ENCODE assay signal across 2 cellular contexts in genomic region chr14:69154779-69155178, GRCh38.
TF ChIP-seq lines count a peak whose summit lies in the region.

No MANE protein-coding gene starts in this region.

TF ChIP-seq in A549, 52 proteins besides CTCF, POLR2A, EP300 and RAD21 (continued from another document):
- TF ChIP-seq HMGXB4 (CRISPR knock-in tag; IDR thresholded peaks at IDR 0.05; ENCODE audit: borderline replicate concordance) (no peak), HOXB13 (CRISPR knock-in tag; IDR thresholded peaks at IDR 0.05; ENCODE audit: low read depth) (no peak), RCOR1 (IDR thresholded peaks at IDR 0.05; ENCODE audit: low read depth, low read length) (no peak), ATOH8 (CRISPR knock-in tag; IDR thresholded peaks at IDR 0.05; ENCODE audit: low read depth) (no peak), NPAS2 (CRISPR knock-in tag; IDR thresholded peaks at IDR 0.05; ENCODE audit: borderline replicate concordance) (no peak), REST (IDR thresholded peaks at IDR 0.05) (no peak), MYC (IDR thresholded peaks at IDR 0.05; ENCODE audit: borderline replicate concordance, low read length) (no peak), BCL3 (IDR thresholded peaks at IDR 0.05) (no peak), FOXS1 (CRISPR knock-in tag; IDR thresholded peaks at IDR 0.05) (no peak)
- TF ChIP-seq, protein P1, sequence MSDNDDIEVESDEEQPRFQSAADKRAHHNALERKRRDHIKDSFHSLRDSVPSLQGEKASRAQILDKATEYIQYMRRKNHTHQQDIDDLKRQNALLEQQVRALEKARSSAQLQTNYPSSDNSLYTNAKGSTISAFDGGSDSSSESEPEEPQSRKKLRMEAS (IDR thresholded peaks at IDR 0.05) = no peak

TF ChIP-seq in WTC11, 78 proteins besides CTCF, POLR2A, EP300 and RAD21 (continued from another document):
- TF ChIP-seq E2F5 (CRISPR knock-in tag; IDR thresholded peaks at IDR 0.05) (no peak), MYBL2 (CRISPR knock-in tag; IDR thresholded peaks at IDR 0.05) (no peak), NR2C2 (CRISPR knock-in tag; IDR thresholded peaks at IDR 0.05) (no peak)
- TF ChIP-seq, protein P2, sequence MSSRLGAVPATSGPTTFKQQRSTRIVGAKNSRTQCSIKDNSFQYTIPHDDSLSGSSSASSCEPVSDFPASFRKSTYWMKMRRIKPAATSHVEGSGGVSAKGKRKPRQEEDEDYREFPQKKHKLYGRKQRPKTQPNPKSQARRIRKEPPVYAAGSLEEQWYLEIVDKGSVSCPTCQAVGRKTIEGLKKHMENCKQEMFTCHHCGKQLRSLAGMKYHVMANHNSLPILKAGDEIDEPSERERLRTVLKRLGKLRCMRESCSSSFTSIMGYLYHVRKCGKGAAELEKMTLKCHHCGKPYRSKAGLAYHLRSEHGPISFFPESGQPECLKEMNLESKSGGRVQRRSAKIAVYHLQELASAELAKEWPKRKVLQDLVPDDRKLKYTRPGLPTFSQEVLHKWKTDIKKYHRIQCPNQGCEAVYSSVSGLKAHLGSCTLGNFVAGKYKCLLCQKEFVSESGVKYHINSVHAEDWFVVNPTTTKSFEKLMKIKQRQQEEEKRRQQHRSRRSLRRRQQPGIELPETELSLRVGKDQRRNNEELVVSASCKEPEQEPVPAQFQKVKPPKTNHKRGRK (CRISPR knock-in tag; IDR thresholded peaks at IDR 0.05; ENCODE audit: borderline replicate concordance) = no peak
- TF ChIP-seq, protein P3, sequence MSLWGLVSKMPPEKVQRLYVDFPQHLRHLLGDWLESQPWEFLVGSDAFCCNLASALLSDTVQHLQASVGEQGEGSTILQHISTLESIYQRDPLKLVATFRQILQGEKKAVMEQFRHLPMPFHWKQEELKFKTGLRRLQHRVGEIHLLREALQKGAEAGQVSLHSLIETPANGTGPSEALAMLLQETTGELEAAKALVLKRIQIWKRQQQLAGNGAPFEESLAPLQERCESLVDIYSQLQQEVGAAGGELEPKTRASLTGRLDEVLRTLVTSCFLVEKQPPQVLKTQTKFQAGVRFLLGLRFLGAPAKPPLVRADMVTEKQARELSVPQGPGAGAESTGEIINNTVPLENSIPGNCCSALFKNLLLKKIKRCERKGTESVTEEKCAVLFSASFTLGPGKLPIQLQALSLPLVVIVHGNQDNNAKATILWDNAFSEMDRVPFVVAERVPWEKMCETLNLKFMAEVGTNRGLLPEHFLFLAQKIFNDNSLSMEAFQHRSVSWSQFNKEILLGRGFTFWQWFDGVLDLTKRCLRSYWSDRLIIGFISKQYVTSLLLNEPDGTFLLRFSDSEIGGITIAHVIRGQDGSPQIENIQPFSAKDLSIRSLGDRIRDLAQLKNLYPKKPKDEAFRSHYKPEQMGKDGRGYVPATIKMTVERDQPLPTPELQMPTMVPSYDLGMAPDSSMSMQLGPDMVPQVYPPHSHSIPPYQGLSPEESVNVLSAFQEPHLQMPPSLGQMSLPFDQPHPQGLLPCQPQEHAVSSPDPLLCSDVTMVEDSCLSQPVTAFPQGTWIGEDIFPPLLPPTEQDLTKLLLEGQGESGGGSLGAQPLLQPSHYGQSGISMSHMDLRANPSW (CRISPR knock-in tag; conservative IDR thresholded peaks at IDR 0.05; ENCODE audit: low read depth) = no peak
